In genomic region chr2:241565413-241565812, GRCh38 we compare ENCODE assay signal across 31 cellular contexts. TPM values are rescaled to one million over a fixed set of nuclear protein-coding genes. Genes with fewer than 3 reads are reported as not detected.
A peak's percentile ranks its signal among the peaks of the same experiment; 100 is the strongest.
DNase-seq lines count a peak whose midpoint lies in the region; ATAC-seq, FAIRE-seq and TF ChIP-seq lines count a peak whose summit lies in the region.
"Had no signal": no experiment of that assay in that cellular context is flagged by ENCODE, and none has a peak within 500 bp of the region (broad histone marks: within the 10 kb centered on the region; RNA-seq: fewer than 3 reads in every experiment).

No MANE protein-coding gene starts in this region.

- peak overlapping the region; percentile 19 for H3K9ac ChIP-seq in HUES6 (ENCODE audit: low read length)

- TF ChIP-seq CTCF in endothelial cell (IDR thresholded peaks at IDR 0.05; ENCODE audit: unreplicated experiment) (no peak), osteoblast (IDR thresholded peaks at IDR 0.05; ENCODE audit: extremely low read depth, low read depth, low read length) (no peak), type B pancreatic cell (conservative IDR thresholded peaks at IDR 0.05) (no peak), D721Med (IDR thresholded peaks at IDR 0.05; ENCODE audit: insufficient read depth, missing control alignments) (no peak)

- H3K27me3 Mint-ChIP-seq in endothelial cell (ENCODE audit: unreplicated experiment) (peaks cover 7% of the 10 kb centered on the region), type B pancreatic cell (peaks cover 6% of the 10 kb centered on the region)

- H3K27me3 ChIP-seq in HUES6 (ENCODE audit: control insufficient read depth, insufficient read depth, low read length) (no peaks in the 10 kb centered on the region), osteoblast (ENCODE audit: insufficient read depth, low read length) (no peaks in the 10 kb centered on the region)
- H3K27me3 ChIP-seq: BE2C, gastroesophageal sphincter, MG63, ovary, right atrium auricular region had no signal

- peaks cover 58% of the 10 kb centered on the region for H3K79me2 ChIP-seq in osteoblast (ENCODE audit: insufficient read depth, low read length)

- H3K27ac Mint-ChIP-seq in endothelial cell (ENCODE audit: unreplicated experiment): peak overlapping the region; percentile 64
- H3K27ac Mint-ChIP-seq in type B pancreatic cell: peak overlapping the region; percentile 41
- H3K27ac Mint-ChIP-seq: activated CD4-positive, alpha-beta T cell treated with anti-CD3 and anti-CD28 coated beads for 36 hours; activated CD8-positive, alpha-beta T cell treated with anti-CD3 and anti-CD28 coated beads, Interleukin-2, amount 10 ng/mL, durations not matched to agents 7 days and 5 days; activated naive CD8-positive, alpha-beta T cell treated with anti-CD3 and anti-CD28 coated beads, Interleukin-2, amount 50 U/mL, for 24 hours; naive thymus-derived CD8-positive, alpha-beta T cell; T-helper 17 cell had no signal

- FAIRE-seq in D721Med (lab: Jason Lieb, UNC): no peak
- FAIRE-seq: endothelial cell of umbilical vein, G401.6 had no signal

- no peak overlapping the region for H2AFZ ChIP-seq in osteoblast (ENCODE audit: low read length)

- peaks cover 12% of the 10 kb centered on the region for H3K36me3 ChIP-seq in HUES6 (ENCODE audit: control insufficient read depth, insufficient read depth, low read length)
- H3K36me3 ChIP-seq in osteoblast (ENCODE audit: insufficient read depth, low read length): peaks cover 21% of the 10 kb centered on the region
- H3K36me3 ChIP-seq: BE2C, left ventricle myocardium inferior, MG63, ovary, right atrium auricular region had no signal

- H3K27ac ChIP-seq in HUES6 (ENCODE audit: low read depth, low read length) (no peak overlapping the region), osteoblast (ENCODE audit: low read depth, low read length) (no peak overlapping the region)
- H3K27ac ChIP-seq: left ventricle myocardium inferior, ovary, right atrium auricular region had no signal

- H3K9me3 Mint-ChIP-seq in endothelial cell (ENCODE audit: unreplicated experiment): no peaks in the 10 kb centered on the region
- H3K9me3 Mint-ChIP-seq in type B pancreatic cell: no peaks in the 10 kb centered on the region
- H3K9me3 Mint-ChIP-seq: activated naive CD8-positive, alpha-beta T cell treated with anti-CD3 and anti-CD28 coated beads, Interleukin-2, amount 50 U/mL, for 24 hours; naive thymus-derived CD8-positive, alpha-beta T cell had no signal

- no peak for ATAC-seq in GM18907 (IDR thresholded peaks at IDR 0.05; ENCODE audit: unreplicated experiment)
- ATAC-seq: activated CD4-positive, alpha-beta T cell treated with anti-CD3 and anti-CD28 coated beads for 36 hours; activated CD8-positive, alpha-beta T cell treated with anti-CD3 and anti-CD28 coated beads, Interleukin-2, amount 10 ng/mL, durations not matched to agents 7 days and 5 days; activated naive CD8-positive, alpha-beta T cell treated with anti-CD3 and anti-CD28 coated beads, Interleukin-2, amount 50 U/mL, for 24 hours; gastroesophageal sphincter; naive thymus-derived CD8-positive, alpha-beta T cell; SK-N-SH treated with all-trans-retinoic acid at 6 μM for 48 hours; T-helper 17 cell had no signal

- H3K4me1 Mint-ChIP-seq in endothelial cell (ENCODE audit: unreplicated experiment) (peaks cover 5% of the 10 kb centered on the region), type B pancreatic cell (ENCODE audit: unreplicated experiment) (peaks cover 4% of the 10 kb centered on the region)
- H3K4me1 Mint-ChIP-seq: activated CD4-positive, alpha-beta T cell treated with anti-CD3 and anti-CD28 coated beads for 36 hours; activated naive CD8-positive, alpha-beta T cell treated with anti-CD3 and anti-CD28 coated beads, Interleukin-2, amount 50 U/mL, for 24 hours; T-helper 17 cell had no signal

- no peaks in the 10 kb centered on the region for H3K9me3 ChIP-seq in HUES6 (ENCODE audit: control insufficient read depth, insufficient read depth, low read depth, low read length)
- H3K9me3 ChIP-seq in osteoblast (ENCODE audit: low read depth, low read length): no peaks in the 10 kb centered on the region
- H3K9me3 ChIP-seq: BE2C, gastroesophageal sphincter, left ventricle myocardium inferior, MG63, ovary, right atrium auricular region had no signal

- H3K4me2 ChIP-seq in osteoblast (ENCODE audit: insufficient read depth, low read length): no peak overlapping the region

- peaks cover 54% of the 10 kb centered on the region for H4K20me1 ChIP-seq in osteoblast (ENCODE audit: insufficient read depth, low read length)

- H3K4me3 ChIP-seq in HUES6 (ENCODE audit: low read depth, low read length): no peak overlapping the region
- H3K4me3 ChIP-seq in osteoblast (ENCODE audit: insufficient read depth, low read length): no peak overlapping the region
- H3K4me3 ChIP-seq: gastroesophageal sphincter, left ventricle myocardium inferior, MG63, ovary, right atrium auricular region had no signal

- H3K4me1 ChIP-seq in HUES6 (ENCODE audit: control insufficient read depth, insufficient read depth, low read length) (peaks cover 15% of the 10 kb centered on the region; the same call in 1 of the 2 replicates), osteoblast (ENCODE audit: insufficient read depth, low read length) (peaks cover 17% of the 10 kb centered on the region)

- peak overlapping the region; percentile 47 for H3K4me3 Mint-ChIP-seq in endothelial cell (ENCODE audit: unreplicated experiment)
- H3K4me3 Mint-ChIP-seq in type B pancreatic cell: no peak overlapping the region
- H3K4me3 Mint-ChIP-seq: activated CD4-positive, alpha-beta T cell treated with anti-CD3 and anti-CD28 coated beads for 36 hours; activated CD8-positive, alpha-beta T cell treated with anti-CD3 and anti-CD28 coated beads, Interleukin-2, amount 10 ng/mL, durations not matched to agents 7 days and 5 days; activated naive CD8-positive, alpha-beta T cell treated with anti-CD3 and anti-CD28 coated beads, Interleukin-2, amount 50 U/mL, for 24 hours; naive thymus-derived CD8-positive, alpha-beta T cell; T-helper 17 cell had no signal

- H3K36me3 Mint-ChIP-seq in endothelial cell (ENCODE audit: low read depth, unreplicated experiment) (peaks cover 8% of the 10 kb centered on the region), type B pancreatic cell (peaks cover 4% of the 10 kb centered on the region)
- H3K36me3 Mint-ChIP-seq: naive thymus-derived CD8-positive, alpha-beta T cell had no signal

- DNase-seq in endothelial cell (ENCODE audit: low spot score) (no peak), osteoblast (ENCODE audit: insufficient read length, low spot score, missing footprints) (peak; percentile 78), type B pancreatic cell (ENCODE audit: extremely low spot score, unreplicated experiment) (no peak), D721Med (ENCODE audit: insufficient read length, low spot score) (no peak), AG08396 (ENCODE audit: low spot score) (no peak)
- DNase-seq: activated CD4-positive, alpha-beta T cell treated with anti-CD3 and anti-CD28 coated beads for 36 hours; activated CD8-positive, alpha-beta T cell treated with anti-CD3 and anti-CD28 coated beads, Interleukin-2, amount 10 ng/mL, durations not matched to agents 7 days and 5 days; activated gamma-delta T cell treated with Interleukin-2 at 50 U/mL for 16 hours; activated naive CD8-positive, alpha-beta T cell treated with anti-CD3 and anti-CD28 coated beads, Interleukin-2, amount 50 U/mL, for 24 hours; activated T-cell treated with anti-CD3 and anti-CD28 coated beads, Interleukin-2, amount 50 U/mL, for 1 hour; BE2C; central memory CD4-positive, alpha-beta T cell; DMS53; HCEC 1CT; KG1; left ventricle myocardium inferior; MG63; NCI-H1105 treated with DMSO at 0.1 percent for 48 hours; NCI-H2081; NCI-H774; stimulated activated CD4-positive, alpha-beta T cell treated with anti-CD3 and anti-CD28 coated beads, Interleukin-4, amount 100 ng/mL, for 1 hour; T-helper 17 cell had no signal

RNA-seq across cellular contexts. Expression of gene BOK, which starts 6.9 kb away (rescaled TPM):
- total RNA-seq in endothelial cell (ENCODE audit: unreplicated experiment): 110 TPM
- 33.3 and 41.3 TPM in 2 replicates for total RNA-seq in osteoblast
- total RNA-seq in type B pancreatic cell (ENCODE audit: low replicate concordance): 41.5 and 108 TPM in 2 replicates
- total RNA-seq: activated CD8-positive, alpha-beta T cell treated with anti-CD3 and anti-CD28 coated beads, Interleukin-2, amount 10 ng/mL, durations not matched to agents 7 days and 5 days; naive thymus-derived CD8-positive, alpha-beta T cell; T-helper 17 cell had no signal

RNA-seq across cellular contexts. Expression of gene STK25, which starts 57.0 kb away (rescaled TPM):
- total RNA-seq in endothelial cell (ENCODE audit: unreplicated experiment): 296 TPM
- total RNA-seq in osteoblast: 189 and 227 TPM in 2 replicates
- 182 and 198 TPM in 2 replicates for total RNA-seq in type B pancreatic cell (ENCODE audit: low replicate concordance)
